2 cellular contexts compared by ENCODE assay signal in genomic region chr10:97254694-97255093, GRCh38.
TF ChIP-seq lines count a peak whose summit lies in the region.

No MANE protein-coding gene starts in this region.

TF ChIP-seq in GM12891, 5 proteins besides CTCF, POLR2A, EP300 and RAD21:
- TF ChIP-seq POLR2AphosphoS5 (IDR thresholded peaks at IDR 0.05; ENCODE audit: low read depth, low read length) (no peak), POU2F2 (IDR thresholded peaks at IDR 0.05; ENCODE audit: low read depth, low read length) (no peak)

TF ChIP-seq in K562, 482 proteins besides CTCF, POLR2A, EP300 and RAD21:
- TF ChIP-seq ZBTB43 (CRISPR knock-in tag; IDR thresholded peaks at IDR 0.05) = no peak
- no peak for TF ChIP-seq ZNF12 (CRISPR knock-in tag; IDR thresholded peaks at IDR 0.05)
- TF ChIP-seq ZFP1 (CRISPR knock-in tag; IDR thresholded peaks at IDR 0.05) = no peak
- TF ChIP-seq NCOA4 (IDR thresholded peaks at IDR 0.05; ENCODE audit: partially characterized antibody) = no peak
- TF ChIP-seq E2F5 (CRISPR knock-in tag; IDR thresholded peaks at IDR 0.05) = no peak
- no peak for TF ChIP-seq SMARCC2 (IDR thresholded peaks at IDR 0.05; ENCODE audit: low read depth)
- TF ChIP-seq TFAM (CRISPR knock-in tag; conservative IDR thresholded peaks at IDR 0.05) = no peak
- TF ChIP-seq RBM25 (IDR thresholded peaks at IDR 0.05; ENCODE audit: low read depth, low read length, severe bottlenecking) = peak; percentile 23
- no peak for TF ChIP-seq IRF2 (CRISPR knock-in tag; IDR thresholded peaks at IDR 0.05)
- peak; percentile 61 for TF ChIP-seq ZNF146 (CRISPR knock-in tag; IDR thresholded peaks at IDR 0.05; ENCODE audit: unreplicated experiment)
- no peak for TF ChIP-seq ZFP30 (CRISPR knock-in tag; IDR thresholded peaks at IDR 0.05; ENCODE audit: borderline replicate concordance)
- no peak for TF ChIP-seq ZNF280A (IDR thresholded peaks at IDR 0.05; ENCODE audit: low read depth, partially characterized antibody)
- TF ChIP-seq ILK (tag; IDR thresholded peaks at IDR 0.05; ENCODE audit: borderline replicate concordance, low read depth) = no peak
TF ChIP-seq in K562: peak in this region for 2.
